In genomic region chr12:116202433-116202832, GRCh38 we compare ENCODE assay signal across 15 cellular contexts.
DNase-seq lines count a peak whose midpoint lies in the region; ATAC-seq and TF ChIP-seq lines count a peak whose summit lies in the region.
"Had no signal": no experiment of that assay in that cellular context is flagged by ENCODE, and none has a peak within 500 bp of the region (broad histone marks: within the 10 kb centered on the region; RNA-seq: fewer than 3 reads in every experiment).

No MANE protein-coding gene starts in this region.

- intact Hi-C loops in natural killer cell (cut with micrococcal nuclease), result no loop called here

- H3K36me3 Mint-ChIP-seq in natural killer cell (no peaks in the 10 kb centered on the region), nephron progenitor cell (ENCODE audit: low read depth) (peaks cover 10% of the 10 kb centered on the region)
- no peaks in the 10 kb centered on the region for H3K36me3 Mint-ChIP-seq in natural killer cell treated with Interleukin-12 subunit alpha and Interleukin-12 subunit beta and Interleukin-15 and Interleukin-18, amount 100 ng/mL, for 72 hours

- no peak for ATAC-seq in natural killer cell
- ATAC-seq in natural killer cell treated with Interleukin-12 subunit alpha and Interleukin-12 subunit beta and Interleukin-15 and Interleukin-18, amount 100 ng/mL, for 72 hours, result no peak
- ATAC-seq in stimulated activated naive CD8-positive, alpha-beta T cell treated with anti-CD3 and anti-CD28 coated beads, Interleukin-15, amount 100 ng/mL, for 72 hours, result no peak
- ATAC-seq: activated CD8-positive, alpha-beta T cell treated with anti-CD3 and anti-CD28 coated beads for 36 hours had no signal

- DNase-seq in natural killer cell (no peak), fibroblast of gingiva (ENCODE audit: low read depth) (peak; percentile 35), nephron progenitor cell (no peak), GM19240 (ENCODE audit: insufficient read length, low spot score) (no peak)
- no peak for DNase-seq in natural killer cell treated with Interleukin-12 subunit alpha and Interleukin-12 subunit beta and Interleukin-15 and Interleukin-18, amount 100 ng/mL, for 72 hours (ENCODE audit: low spot score)
- DNase-seq in stimulated activated CD4-positive, alpha-beta T cell treated with anti-CD3 and anti-CD28 coated beads, Interleukin-4, amount 100 ng/mL, for 24 hours, result no peak
- no peak for DNase-seq in NK-92 treated with Interleukin-12 subunit alpha and Interleukin-12 subunit beta, amount 100 ng/mL, for 24 hours (lab: John Stamatoyannopoulos, UW)
- DNase-seq in stimulated activated naive CD8-positive, alpha-beta T cell treated with anti-CD3 and anti-CD28 coated beads, Interleukin-15, amount 100 ng/mL, for 72 hours, result no peak
- DNase-seq: activated CD8-positive, alpha-beta T cell treated with anti-CD3 and anti-CD28 coated beads for 36 hours; adrenal gland; H7; NCI-H1930; NCI-H69; stimulated activated CD4-positive, alpha-beta T cell treated with anti-CD3 and anti-CD28 coated beads, Interleukin-1b, Interleukin-23, amount 100 ng/mL, for 48 hours; testis had no signal

- TF ChIP-seq CTCF in natural killer cell (IDR thresholded peaks at IDR 0.05), result no peak
- no peak for TF ChIP-seq CTCF in nephron progenitor cell (IDR thresholded peaks at IDR 0.05)

- H3K4me3 Mint-ChIP-seq in natural killer cell, result no peak overlapping the region
- no peak overlapping the region for H3K4me3 Mint-ChIP-seq in natural killer cell treated with Interleukin-12 subunit alpha and Interleukin-12 subunit beta and Interleukin-15 and Interleukin-18, amount 100 ng/mL, for 72 hours
- H3K4me3 Mint-ChIP-seq in nephron progenitor cell, result no peak overlapping the region
- no peak overlapping the region for H3K4me3 Mint-ChIP-seq in stimulated activated naive CD8-positive, alpha-beta T cell treated with anti-CD3 and anti-CD28 coated beads, Interleukin-15, amount 100 ng/mL, for 72 hours
- H3K4me3 Mint-ChIP-seq: activated CD8-positive, alpha-beta T cell treated with anti-CD3 and anti-CD28 coated beads for 36 hours had no signal

- H3K4me1 Mint-ChIP-seq in natural killer cell (peaks cover 56 to 74% of the 10 kb centered on the region in 2 donors), nephron progenitor cell (peaks cover 45% of the 10 kb centered on the region)
- peaks cover 51% of the 10 kb centered on the region in 2 donors for H3K4me1 Mint-ChIP-seq in natural killer cell treated with Interleukin-12 subunit alpha and Interleukin-12 subunit beta and Interleukin-15 and Interleukin-18, amount 100 ng/mL, for 72 hours (ENCODE audit: low read depth in 2 of 2)
- peaks cover 72% of the 10 kb centered on the region for H3K4me1 Mint-ChIP-seq in stimulated activated naive CD8-positive, alpha-beta T cell treated with anti-CD3 and anti-CD28 coated beads, Interleukin-15, amount 100 ng/mL, for 72 hours

- no peaks in the 10 kb centered on the region for H3K9me3 Mint-ChIP-seq in natural killer cell
- H3K9me3 Mint-ChIP-seq in natural killer cell treated with Interleukin-12 subunit alpha and Interleukin-12 subunit beta and Interleukin-15 and Interleukin-18, amount 100 ng/mL, for 72 hours, result no peaks in the 10 kb centered on the region
- H3K9me3 Mint-ChIP-seq in nephron progenitor cell, result no peaks in the 10 kb centered on the region
- H3K9me3 Mint-ChIP-seq in stimulated activated naive CD8-positive, alpha-beta T cell treated with anti-CD3 and anti-CD28 coated beads, Interleukin-15, amount 100 ng/mL, for 72 hours, result no peaks in the 10 kb centered on the region
- H3K9me3 Mint-ChIP-seq: activated CD8-positive, alpha-beta T cell treated with anti-CD3 and anti-CD28 coated beads for 36 hours had no signal

- H3K27ac Mint-ChIP-seq in natural killer cell (peak overlapping the region; percentile 19 to 47), nephron progenitor cell (peak overlapping the region; percentile 56)
- peak overlapping the region in 1 of 2 donors; percentile 57 for H3K27ac Mint-ChIP-seq in natural killer cell treated with Interleukin-12 subunit alpha and Interleukin-12 subunit beta and Interleukin-15 and Interleukin-18, amount 100 ng/mL, for 72 hours
- H3K27ac Mint-ChIP-seq in stimulated activated naive CD8-positive, alpha-beta T cell treated with anti-CD3 and anti-CD28 coated beads, Interleukin-15, amount 100 ng/mL, for 72 hours, result no peak overlapping the region
- H3K27ac Mint-ChIP-seq: activated CD8-positive, alpha-beta T cell treated with anti-CD3 and anti-CD28 coated beads for 36 hours had no signal

- H3K27me3 Mint-ChIP-seq in natural killer cell (ENCODE audit: low read depth in 2 of 2), result no peaks in the 10 kb centered on the region
- no peaks in the 10 kb centered on the region for H3K27me3 Mint-ChIP-seq in natural killer cell treated with Interleukin-12 subunit alpha and Interleukin-12 subunit beta and Interleukin-15 and Interleukin-18, amount 100 ng/mL, for 72 hours
- no peaks in the 10 kb centered on the region for H3K27me3 Mint-ChIP-seq in nephron progenitor cell (ENCODE audit: low read depth, poor library complexity)
- H3K27me3 Mint-ChIP-seq in stimulated activated naive CD8-positive, alpha-beta T cell treated with anti-CD3 and anti-CD28 coated beads, Interleukin-15, amount 100 ng/mL, for 72 hours, result no peaks in the 10 kb centered on the region
- H3K27me3 Mint-ChIP-seq: activated CD8-positive, alpha-beta T cell treated with anti-CD3 and anti-CD28 coated beads for 36 hours had no signal

Comparison
In these comparisons a context has a peak if more than half of its experiments do, and no peak if none do; other contexts are left out.
1. H3K27ac Mint-ChIP-seq: peak in natural killer cell (2 of 2) and nephron progenitor cell (single experiment); none in stimulated activated naive CD8-positive, alpha-beta T cell treated with anti-CD3 and anti-CD28 coated beads, Interleukin-15, amount 100 ng/mL, for 72 hours (0 of 2).